Comparison of ENCODE assay signal across 9 cellular contexts in genomic region chr22:39471421-39472141, GRCh38. TPM values are rescaled to one million over a fixed set of nuclear protein-coding genes. Genes with fewer than 3 reads are reported as not detected.
DNase-seq lines count a peak whose midpoint lies in the region; ATAC-seq and TF ChIP-seq lines count a peak whose summit lies in the region.
"Had no signal": no experiment of that assay in that cellular context is flagged by ENCODE, and none has a peak within 500 bp of the region (broad histone marks: within the 10 kb centered on the region; RNA-seq: fewer than 3 reads in every experiment).

No MANE protein-coding gene starts in this region.

- peak overlapping the region; percentile 68 for H2BK5ac ChIP-seq in IMR-90 (ENCODE audit: low read depth, low read length, poor library complexity, severe bottlenecking)

- no peaks in the 10 kb centered on the region for H3K9me3 ChIP-seq in IMR-90 (ENCODE audit: control insufficient read depth, insufficient read depth, low read length)
- H3K9me3 ChIP-seq: HAP-1 had no signal

- CTCF ChIA-PET in IMR-90 (lab: Yijun Ruan, JAX) = interaction anchor here (1.0 kb wide), 1 partner anchor 11 kb away, joined by 3 read pairs; no protein-coding TSS in a partner anchor

- peak overlapping the region; percentile 82 for H3K14ac ChIP-seq in IMR-90 (replicated peaks; ENCODE audit: low read depth, low read length)

- peak overlapping the region; percentile 69; the same call in 2 of the 3 replicates for H2BK15ac ChIP-seq in IMR-90 (ENCODE audit: low read depth, low read length)

- H2AK5ac ChIP-seq in IMR-90 (ENCODE audit: low read depth, low read length) = peak overlapping the region; percentile 82

- peak overlapping the region; percentile 96 for H3K4ac ChIP-seq in IMR-90 (ENCODE audit: low read depth, low read length)

- WGBS in IMR-90 (ENCODE audit: extremely low coverage in 2 of 2, insufficient read length in 1 of 2), 2 experiments = 87% methylated on average over 3 of the region's 13 CpGs; no CpG with 5 or more reads in 1 of the 2 experiments

- POLR2A ChIA-PET in IMR-90 (lab: Charles Lee; ENCODE audit: unreplicated experiment) = interaction anchor here (1.0 kb wide), 1 partner anchor 22 kb away, joined by 3 read pairs; no protein-coding TSS in a partner anchor

- H3K56ac ChIP-seq in IMR-90 (ENCODE audit: extremely low read depth, insufficient read depth, low read length) = peak overlapping the region; percentile 41; the same call in 1 of the 2 replicates

- H3K4me1 Mint-ChIP-seq in brain = peaks cover 85% of the 10 kb centered on the region
- H3K4me1 Mint-ChIP-seq in mesothelial cell of epicardium = peaks cover 65% of the 10 kb centered on the region

- DNase-seq in AG10803 (ENCODE audit: low read depth) (peak; percentile 51), IMR-90 (peak; percentile 51), mesothelial cell of epicardium (ENCODE audit: low spot score in 2 of 2, unreplicated experiment in 2 of 2) (no peak), pons (ENCODE audit: low spot score) (no peak)

- peak overlapping the region; percentile 56 for H3K27ac ChIP-seq in IMR-90 (ENCODE audit: insufficient read depth, low read length)

- intact Hi-C loops in IMR-90 (cut with micrococcal nuclease) = no loop called here

- TF ChIP-seq POLR2A in GM18951 (IDR thresholded peaks at IDR 0.05; ENCODE audit: extremely low read depth, insufficient read depth, insufficient read length) (peak; percentile 56), IMR-90 (IDR thresholded peaks at IDR 0.05; ENCODE audit: low read depth, low read length) (no peak)

- peak overlapping the region; percentile 46 to 88; a peak in 3 of 4 replicates for H4K8ac ChIP-seq in IMR-90 (ENCODE audit: low read depth in 2 of 2, low read length in 2 of 2)

- H3K9me3 Mint-ChIP-seq in brain (no peaks in the 10 kb centered on the region), mesothelial cell of epicardium (no peaks in the 10 kb centered on the region)

- peak overlapping the region; percentile 91 for H2BK20ac ChIP-seq in IMR-90 (ENCODE audit: low read depth, low read length)

- no peaks in the 10 kb centered on the region for H3K36me3 ChIP-seq in IMR-90 (ENCODE audit: control insufficient read depth, insufficient read depth, low read length)
- H3K36me3 ChIP-seq: HAP-1 had no signal

- H3K27ac Mint-ChIP-seq in brain (peak overlapping the region; percentile 67 to 87 (median 76)), mesothelial cell of epicardium (peak overlapping the region; percentile 95)

- H3K36me3 Mint-ChIP-seq in brain (no peaks in the 10 kb centered on the region), mesothelial cell of epicardium (no peaks in the 10 kb centered on the region)

- H3K4me3 Mint-ChIP-seq in brain (peak overlapping the region in 3 of 5 experiments; percentile 7 to 45 (median 11)), mesothelial cell of epicardium (no peak overlapping the region)

- H3K23ac ChIP-seq in IMR-90 (ENCODE audit: low read depth, low read length) = peak overlapping the region; percentile 86

- peak overlapping the region; percentile 90 for H2AK9ac ChIP-seq in IMR-90 (replicated peaks; ENCODE audit: low read depth, low read length, poor library complexity)

- TF ChIP-seq CTCF in AG10803 (conservative IDR thresholded peaks at IDR 0.05; ENCODE audit: low read length) (no peak), IMR-90 (conservative IDR thresholded peaks at IDR 0.05; ENCODE audit: low read depth, low read length) (no peak), brain (conservative IDR thresholded peaks at IDR 0.05) (no peak), mesothelial cell of epicardium (IDR thresholded peaks at IDR 0.05; ENCODE audit: unreplicated experiment) (no peak)

- BruUV-seq in IMR-90 (replicated peaks; lab: Mats Ljungman, UMichigan) = no TSS peak

- H4K91ac ChIP-seq in IMR-90 (ENCODE audit: insufficient read depth, low read depth, low read length) = peak overlapping the region; percentile 96

- H4K20me1 ChIP-seq in IMR-90 (ENCODE audit: insufficient read depth, low read length) = no peaks in the 10 kb centered on the region

- peak overlapping the region; percentile 95 for H2BK120ac ChIP-seq in IMR-90 (ENCODE audit: low read depth, low read length)

- TF ChIP-seq RAD21 in IMR-90 (IDR thresholded peaks at IDR 0.05; ENCODE audit: low read length) = no peak

- ATAC-seq in IMR-90 (ENCODE audit: low read depth) (peak; percentile 74), HG03521 (IDR thresholded peaks at IDR 0.05; ENCODE audit: unreplicated experiment) (no peak), HG02571 (IDR thresholded peaks at IDR 0.05; ENCODE audit: unreplicated experiment) (no peak)

- H2AFZ ChIP-seq in IMR-90 (replicated peaks; ENCODE audit: low read length, poor library complexity) = peak overlapping the region; percentile 92

- dilution Hi-C loops in IMR-90 (cut with HindIII; ENCODE audit: low sequenced_read_pairs, unreplicated experiment) = no loop called here

- no peaks in the 10 kb centered on the region for H3K79me1 ChIP-seq in IMR-90 (ENCODE audit: low read depth in 1 of 2, low read length in 2 of 2)

- peak overlapping the region; percentile 73 for H4K5ac ChIP-seq in IMR-90 (ENCODE audit: low read depth, low read length)

- H3K9ac ChIP-seq in IMR-90 (ENCODE audit: low read depth, low read length) = peak overlapping the region; percentile 41; the same call in 1 of the 2 replicates

- peak overlapping the region; percentile 27; the same call in 1 of the 2 replicates for H3K4me2 ChIP-seq in IMR-90 (ENCODE audit: low read depth, low read length)

- peak overlapping the region; percentile 81 for H3K18ac ChIP-seq in IMR-90 (ENCODE audit: low read depth, low read length)

- no peaks in the 10 kb centered on the region for H3K27me3 ChIP-seq in IMR-90 (ENCODE audit: control insufficient read depth, insufficient read depth, low read length)

- H3K27me3 Mint-ChIP-seq in brain (peaks cover 2% of the 10 kb centered on the region), mesothelial cell of epicardium (ENCODE audit: low read depth) (no peaks in the 10 kb centered on the region)

- peaks cover 23% of the 10 kb centered on the region for H3K9me1 ChIP-seq in IMR-90 (ENCODE audit: insufficient read depth, low read length)

- H3K4me3 ChIP-seq in AG10803 (ENCODE audit: low read length) (no peak overlapping the region), IMR-90 (ENCODE audit: insufficient read depth, low read depth, low read length) (no peak overlapping the region)
- H3K4me3 ChIP-seq: HAP-1 had no signal

- peaks cover 40% of the 10 kb centered on the region for H3K4me1 ChIP-seq in IMR-90 (ENCODE audit: control insufficient read depth, insufficient read depth, low read length)
- H3K4me1 ChIP-seq: HAP-1 had no signal

- in situ Hi-C loops in GM18951 (cut with MboI; ENCODE audit: low sequenced_read_pairs, unreplicated experiment) = no loop called here
- in situ Hi-C loops in IMR-90 (cut with MboI; ENCODE audit: low sequenced_read_pairs) = no loop called here

TF ChIP-seq in IMR-90, 13 proteins besides CTCF, POLR2A, EP300 and RAD21:
- no peak for TF ChIP-seq ELK1 (IDR thresholded peaks at IDR 0.05; ENCODE audit: borderline replicate concordance, low read depth, low read length)
- no peak for TF ChIP-seq NFE2L2 (IDR thresholded peaks at IDR 0.05; ENCODE audit: low read depth, low read length)
- no peak for TF ChIP-seq CHD1 (IDR thresholded peaks at IDR 0.05; ENCODE audit: low read depth, low read length)
- no peak for TF ChIP-seq USF2 (IDR thresholded peaks at IDR 0.05; ENCODE audit: low read depth, low read length)
- TF ChIP-seq CEBPB (IDR thresholded peaks at IDR 0.05; ENCODE audit: low read depth, low read length) = peak; percentile 38; the same call in 1 of the 2 replicates
- no peak for TF ChIP-seq SMC3 (IDR thresholded peaks at IDR 0.05; ENCODE audit: low read depth, low read length)
- no peak for TF ChIP-seq MXI1 (IDR thresholded peaks at IDR 0.05; ENCODE audit: borderline replicate concordance, low read depth, low read length)

RNA-seq across cellular contexts. Expression of gene MGAT3, which starts 14.8 kb away (rescaled TPM):
- total RNA-seq in IMR-90 (2012; rRNA removed) = 0.28 and 0.36 TPM in 2 replicates
- polyA plus RNA-seq in IMR-90 (2012; rRNA removed) = 1.1 TPM in 2 replicates
- 0.38 and 0.99 TPM in 2 replicates for polyA plus RNA-seq in IMR-90 (2012; cell fraction: cytosol; rRNA removed)
- polyA plus RNA-seq in IMR-90 (2012; cell fraction: nucleus; rRNA removed; ENCODE audit: low replicate concordance) = 1.0 and 1.5 TPM in 2 replicates
- polyA plus RNA-seq in brain (ENCODE audit: insufficient read depth, low read depth, low replicate concordance) = 19.3 TPM
- 43.6 to 45.3 TPM (median 45.0 TPM) in 3 replicates for total RNA-seq in mesothelial cell of epicardium

RNA-seq across cellular contexts. Expression of gene MIEF1, which starts 30.5 kb away (rescaled TPM):
- total RNA-seq in IMR-90 (2012; rRNA removed) (9.7 and 12.2 TPM in 2 replicates), mesothelial cell of epicardium (29.7 to 35.0 TPM (median 31.9 TPM) in 3 replicates)
- polyA plus RNA-seq in IMR-90 (2012; rRNA removed) (15.0 and 16.9 TPM in 2 replicates), brain (ENCODE audit: insufficient read depth, low read depth, low replicate concordance) (22.5 TPM)
- 9.7 and 13.5 TPM in 2 replicates for polyA plus RNA-seq in IMR-90 (2012; cell fraction: cytosol; rRNA removed)
- 8.6 and 12.3 TPM in 2 replicates for polyA plus RNA-seq in IMR-90 (2012; cell fraction: nucleus; rRNA removed; ENCODE audit: low replicate concordance)

RNA-seq across cellular contexts. Expression of gene ATF4, which starts 48.8 kb away (rescaled TPM):
- total RNA-seq in IMR-90 (2012; rRNA removed) = 136 and 148 TPM in 2 replicates
- polyA plus RNA-seq in IMR-90 (2012; rRNA removed) = 662 and 949 TPM in 2 replicates
- 533 and 881 TPM in 2 replicates for polyA plus RNA-seq in IMR-90 (2012; cell fraction: cytosol; rRNA removed)
- polyA plus RNA-seq in IMR-90 (2012; cell fraction: nucleus; rRNA removed; ENCODE audit: low replicate concordance) = 1,013 and 1,510 TPM in 2 replicates
- 435 TPM for polyA plus RNA-seq in brain (ENCODE audit: insufficient read depth, low read depth, low replicate concordance)
- total RNA-seq in mesothelial cell of epicardium = 361 to 378 TPM (median 363 TPM) in 3 replicates

Comparison
In these comparisons a context has a peak if more than half of its experiments do, and no peak if none do; other contexts are left out.
1. DNase-seq: peak in AG10803 (single experiment) and IMR-90 (single experiment); none in mesothelial cell of epicardium (0 of 2) and pons (single experiment).
2. RNA of gene MGAT3, which starts 14.8 kb away (total RNA-seq): 43.6 to 45.3 TPM in mesothelial cell of epicardium; 0.28 to 0.36 TPM in IMR-90; every median in the first group is over 10 times any median in the second.